22 cellular contexts compared by ENCODE assay signal in genomic region chr17:31583795-31584340, GRCh38.
DNase-seq lines count a peak whose midpoint lies in the region; ATAC-seq and TF ChIP-seq lines count a peak whose summit lies in the region.
"Had no signal": no experiment of that assay in that cellular context is flagged by ENCODE, and none has a peak within 500 bp of the region (broad histone marks: within the 10 kb centered on the region; RNA-seq: fewer than 3 reads in every experiment).

No MANE protein-coding gene starts in this region.

- no peaks in the 10 kb centered on the region for H3K9me3 ChIP-seq in Panc1 (ENCODE audit: control insufficient read depth, insufficient read depth, low read depth, low read length)
- H3K9me3 ChIP-seq in mesenchymal stem cell (ENCODE audit: control insufficient read depth, low read length): no peaks in the 10 kb centered on the region
- H3K9me3 ChIP-seq: Caco-2, SK-N-SH had no signal

- H3K4me3 ChIP-seq in Panc1 (ENCODE audit: low read depth in 2 of 2, low read length in 2 of 2) (no peak overlapping the region), fibroblast of the aortic adventitia (ENCODE audit: low read depth, low read length) (no peak overlapping the region), mesenchymal stem cell (ENCODE audit: insufficient read depth in 1 of 2, low read depth in 1 of 2, low read length in 2 of 2) (no peak overlapping the region)
- H3K4me3 ChIP-seq: GM23338 had no signal

- H3K4me2 ChIP-seq in mesenchymal stem cell (ENCODE audit: low read length, poor library complexity, severe bottlenecking): no peak overlapping the region
- H3K4me2 ChIP-seq: GM23338, SK-N-SH had no signal

- H3K27ac ChIP-seq in Panc1 (ENCODE audit: low read length): 0 out of 2 replicates have a peak overlapping the region, but pooled peaks have one; percentile 1
- H3K27ac ChIP-seq in mesenchymal stem cell (ENCODE audit: low read length, poor library complexity, severe bottlenecking): no peak overlapping the region

- no peak overlapping the region for H3K18ac ChIP-seq in mesenchymal stem cell (ENCODE audit: low read depth in 1 of 2, low read length in 2 of 2)

- no peaks in the 10 kb centered on the region for H3K27me3 ChIP-seq in Panc1 (ENCODE audit: control insufficient read depth, insufficient read depth, low read length)
- no peaks in the 10 kb centered on the region for H3K27me3 ChIP-seq in mesenchymal stem cell (ENCODE audit: control insufficient read depth in 1 of 2, insufficient read depth in 1 of 2, low read length in 2 of 2)

- BruUV-seq in Panc1 (replicated peaks; lab: Mats Ljungman, UMichigan): no TSS peak

- H2AK5ac ChIP-seq in mesenchymal stem cell (ENCODE audit: low read length, severe bottlenecking): no peak overlapping the region

- POLR2A ChIA-PET in Panc1 (lab: Charles Lee): no interaction called here

- H3K79me1 ChIP-seq in mesenchymal stem cell (replicated peaks; ENCODE audit: low read length, poor library complexity, severe bottlenecking): peaks cover 25% of the 10 kb centered on the region

- intact Hi-C loops in Panc1 (cut with micrococcal nuclease; ENCODE audit: unreplicated experiment): no loop called here

- H3K36me3 Mint-ChIP-seq in activated naive CD8-positive, alpha-beta T cell treated with anti-CD3 and anti-CD28 coated beads, Interleukin-2, amount 50 U/mL, for 24 hours (ENCODE audit: low read depth): no peaks in the 10 kb centered on the region
- H3K36me3 Mint-ChIP-seq in activated naive CD8-positive, alpha-beta T cell treated with anti-CD3 and anti-CD28 coated beads for 36 hours: no peaks in the 10 kb centered on the region

- H3K4me1 ChIP-seq in Panc1 (ENCODE audit: control insufficient read depth, insufficient read depth, low read length) (peaks cover 40% of the 10 kb centered on the region), mesenchymal stem cell (ENCODE audit: control insufficient read depth, insufficient read depth, low read depth, low read length) (peaks cover 35% of the 10 kb centered on the region)
- H3K4me1 ChIP-seq: Caco-2 had no signal

- H2BK15ac ChIP-seq in mesenchymal stem cell (ENCODE audit: low read depth, poor library complexity, severe bottlenecking): no peak overlapping the region

- H2BK12ac ChIP-seq in mesenchymal stem cell (ENCODE audit: low read length in 2 of 2): no peak overlapping the region

- ATAC-seq in activated naive CD8-positive, alpha-beta T cell treated with anti-CD3 and anti-CD28 coated beads, Interleukin-2, amount 50 U/mL, for 24 hours: peak; percentile 51
- ATAC-seq in Panc1: no peak
- ATAC-seq: GM23338, HepG2 had no signal

- H2BK5ac ChIP-seq in mesenchymal stem cell (ENCODE audit: low read depth, low read length, poor library complexity, severe bottlenecking): no peak overlapping the region

- no peak for DNase-seq in activated naive CD8-positive, alpha-beta T cell treated with anti-CD3 and anti-CD28 coated beads, Interleukin-2, amount 50 U/mL, for 24 hours
- DNase-seq in activated naive CD8-positive, alpha-beta T cell treated with anti-CD3 and anti-CD28 coated beads for 36 hours: no peak
- DNase-seq in Panc1 (ENCODE audit: low read depth, low spot score) (no peak), fibroblast of the aortic adventitia (ENCODE audit: low read depth) (peak; percentile 65), ACHN (no peak), NCI-H510A (lab: John Stamatoyannopoulos, UW) (no peak), mesenchymal stem cell (no peak)
- DNase-seq: Caco-2; CD4-positive, alpha-beta T cell; GF-D8; HCEC 1CT; KBM-7; MV-4-11; NCI-H187 treated with DMSO at 0.1 percent for 48 hours; NCI-H226; NCI-H524 treated with DMSO at 0.1 percent for 48 hours; NK-92 treated with Interleukin-12 subunit alpha and Interleukin-12 subunit beta, amount 100 ng/mL, for 24 hours; RPMI8226; SHP77 treated with DMSO at 0.1 percent for 48 hours; SK-N-SH had no signal

- no peak overlapping the region for H3K4me3 Mint-ChIP-seq in activated naive CD8-positive, alpha-beta T cell treated with anti-CD3 and anti-CD28 coated beads, Interleukin-2, amount 50 U/mL, for 24 hours
- H3K4me3 Mint-ChIP-seq in activated naive CD8-positive, alpha-beta T cell treated with anti-CD3 and anti-CD28 coated beads for 36 hours: no peak overlapping the region
- H3K4me3 Mint-ChIP-seq: CD4-positive, alpha-beta T cell; GM23338 had no signal

- H2BK120ac ChIP-seq in mesenchymal stem cell (ENCODE audit: low read depth, low read length): no peak overlapping the region

- H3K23ac ChIP-seq in mesenchymal stem cell (ENCODE audit: low read length in 2 of 2): no peak overlapping the region

- H2AFZ ChIP-seq in mesenchymal stem cell (ENCODE audit: low read depth, low read length): no peak overlapping the region
- H2AFZ ChIP-seq: GM23338 had no signal

- H4K8ac ChIP-seq in mesenchymal stem cell (ENCODE audit: low read length): no peak overlapping the region

- peaks cover 18% of the 10 kb centered on the region for H3K4me1 Mint-ChIP-seq in activated naive CD8-positive, alpha-beta T cell treated with anti-CD3 and anti-CD28 coated beads, Interleukin-2, amount 50 U/mL, for 24 hours
- H3K4me1 Mint-ChIP-seq in activated naive CD8-positive, alpha-beta T cell treated with anti-CD3 and anti-CD28 coated beads for 36 hours: peaks cover 12% of the 10 kb centered on the region
- H3K4me1 Mint-ChIP-seq: GM23338 had no signal

- WGBS in mesenchymal stem cell: 99% methylated on average over 6 of the region's 6 CpGs

- no peak overlapping the region for H3K27ac Mint-ChIP-seq in activated naive CD8-positive, alpha-beta T cell treated with anti-CD3 and anti-CD28 coated beads, Interleukin-2, amount 50 U/mL, for 24 hours
- H3K27ac Mint-ChIP-seq in activated naive CD8-positive, alpha-beta T cell treated with anti-CD3 and anti-CD28 coated beads for 36 hours: no peak overlapping the region
- H3K27ac Mint-ChIP-seq: CD4-positive, alpha-beta T cell; GM23338 had no signal

- CTCF ChIA-PET in Panc1 (lab: Charles Lee): no interaction called here

- in situ Hi-C loops in Panc1 (cut with HindIII; ENCODE audit: low pct_unique_long_range_greater_than_20kb, low sequenced_read_pairs): no loop called here
- in situ Hi-C loops in ACHN (cut with HindIII; ENCODE audit: low pct_ligation_motif_present, low pct_unique_long_range_greater_than_20kb, low sequenced_read_pairs): no loop called here

- H3K4ac ChIP-seq in mesenchymal stem cell (ENCODE audit: low read depth in 1 of 2, low read length in 2 of 2): no peak overlapping the region

- TF ChIP-seq CTCF in Panc1 (IDR thresholded peaks at IDR 0.05) (no peak), fibroblast of the aortic adventitia (IDR thresholded peaks at IDR 0.05; ENCODE audit: insufficient read depth, low read length) (no peak)

- no peaks in the 10 kb centered on the region for H3K9me3 Mint-ChIP-seq in activated naive CD8-positive, alpha-beta T cell treated with anti-CD3 and anti-CD28 coated beads, Interleukin-2, amount 50 U/mL, for 24 hours
- H3K9me3 Mint-ChIP-seq in activated naive CD8-positive, alpha-beta T cell treated with anti-CD3 and anti-CD28 coated beads for 36 hours: no peaks in the 10 kb centered on the region
- H3K9me3 Mint-ChIP-seq: CD4-positive, alpha-beta T cell; GM23338 had no signal

- no peak overlapping the region for H4K91ac ChIP-seq in mesenchymal stem cell (ENCODE audit: low read length)

- H3K27me3 Mint-ChIP-seq in activated naive CD8-positive, alpha-beta T cell treated with anti-CD3 and anti-CD28 coated beads, Interleukin-2, amount 50 U/mL, for 24 hours: no peaks in the 10 kb centered on the region
- H3K27me3 Mint-ChIP-seq in activated naive CD8-positive, alpha-beta T cell treated with anti-CD3 and anti-CD28 coated beads for 36 hours: no peaks in the 10 kb centered on the region
- H3K27me3 Mint-ChIP-seq: CD4-positive, alpha-beta T cell had no signal

- no peak overlapping the region for H3K9ac ChIP-seq in mesenchymal stem cell (ENCODE audit: low read length)
- H3K9ac ChIP-seq: SK-N-SH had no signal

- no peaks in the 10 kb centered on the region for H3K36me3 ChIP-seq in Panc1 (ENCODE audit: control insufficient read depth, insufficient read depth, low read length)
- peaks cover 35 to 70% of the 10 kb centered on the region in 2 experiments for H3K36me3 ChIP-seq in mesenchymal stem cell (ENCODE audit: control insufficient read depth in 1 of 2, insufficient read depth in 2 of 2, low read depth in 1 of 2, low read length in 2 of 2)

- H3K14ac ChIP-seq in mesenchymal stem cell (ENCODE audit: low read length in 2 of 2): no peak overlapping the region
